ENCODE assay signal across 36 cellular contexts in the genomic region with DNA sequence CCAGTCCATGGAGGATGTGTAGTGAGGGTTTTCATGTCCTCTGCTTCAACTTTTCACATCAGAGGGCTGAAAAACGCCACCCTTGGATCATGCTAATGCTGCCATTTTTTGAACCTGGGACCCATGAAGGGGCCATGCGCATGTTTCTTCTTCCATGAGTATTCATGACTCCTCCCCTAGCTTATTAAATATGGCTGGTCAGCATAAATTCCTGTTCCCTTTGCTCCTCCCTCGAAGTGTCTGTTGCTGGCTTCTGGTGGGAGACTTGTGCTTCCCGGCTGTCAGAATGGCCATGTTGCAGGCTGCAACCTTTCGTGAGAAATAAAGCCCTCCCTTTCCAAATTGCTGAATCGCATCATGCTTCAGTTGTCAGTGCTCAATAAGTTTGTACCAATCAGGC.
"Had no signal": no experiment of that assay in that cellular context is flagged by ENCODE, and none has a peak within 500 bp of the region (broad histone marks: within the 10 kb centered on the region; RNA-seq: fewer than 3 reads in every experiment).

No MANE protein-coding gene starts in this region.

- H3K27me3 ChIP-seq: adrenal gland, body of pancreas, brain microvascular endothelial cell, breast epithelium had no signal

- FAIRE-seq: astrocyte, TTC549 had no signal

- H3K9me3 ChIP-seq: adrenal gland, body of pancreas, breast epithelium had no signal

- H3K4me1 ChIP-seq: adrenal gland, body of pancreas, breast epithelium had no signal

- H3K4me1 Mint-ChIP-seq: activated B cell treated with CpG ODN at 0.5 μM for 24 hours; activated CD4-positive, alpha-beta T cell treated with anti-CD3 and anti-CD28 coated beads, Interleukin-2, amount 10 ng/mL, durations not matched to agents 24 days and 14 days; activated naive CD8-positive, alpha-beta T cell treated with anti-CD3 and anti-CD28 coated beads for 36 hours; activated T-helper 17 cell treated with anti-CD3 and anti-CD28 coated beads, Interleukin-2, amount 50 U/mL, for 72 hours had no signal

- H3K9me3 Mint-ChIP-seq: activated B cell treated with CpG ODN at 0.5 μM for 24 hours; activated CD4-positive, alpha-beta memory T cell treated with anti-CD3 and anti-CD28 coated beads for 36 hours; activated CD4-positive, alpha-beta T cell treated with anti-CD3 and anti-CD28 coated beads, Interleukin-2, amount 10 ng/mL, durations not matched to agents 24 days and 14 days; activated CD8-positive, alpha-beta T cell treated with anti-CD3 and anti-CD28 coated beads for 36 hours; activated naive CD4-positive, alpha-beta T cell treated with anti-CD3 and anti-CD28 coated beads for 36 hours; activated naive CD4-positive, alpha-beta T cell treated with anti-CD3 and anti-CD28 coated beads, Interleukin-2, amount 50 U/mL, for 72 hours; activated naive CD8-positive, alpha-beta T cell treated with anti-CD3 and anti-CD28 coated beads for 36 hours; activated T-cell treated with anti-CD3 and anti-CD28 coated beads, Interleukin-2, amount 50 U/mL, for 4 hours; activated T-helper 1 cell treated with anti-CD3 and anti-CD28 coated beads, Interleukin-12 subunit alpha, Interleukin-12 subunit beta, Interleukin-2, Interleukin-4 antibody, amounts not matched to agents 30 ng/mL and 10 ng/mL and 1 ng/mL, durations not matched to agents 14 hours and 24 hours and 36 hours; activated T-helper 17 cell treated with anti-CD3 and anti-CD28 coated beads, Interleukin-2, amount 50 U/mL, for 72 hours; T-helper 1 cell treated with Interleukin-12 subunit alpha and Interleukin-12 subunit beta and Interleukin-4 antibody, amounts not matched to agents 30 μg/mL and 1 μg/mL, for 36 hours; T-helper 2 cell treated with Interferon-gamma antibody and Interleukin-4, amounts not matched to agents 5 μg/mL and 100 μg/mL, for 36 hours had no signal

- H3K4me3 ChIP-seq: adrenal gland, body of pancreas, breast epithelium had no signal

- H3K36me3 ChIP-seq: adrenal gland, brain microvascular endothelial cell, breast epithelium had no signal

- DNase-seq: activated B cell treated with CpG ODN at 0.5 μM for 24 hours; activated CD4-positive, alpha-beta memory T cell treated with anti-CD3 and anti-CD28 coated beads for 36 hours; activated CD4-positive, alpha-beta T cell treated with anti-CD3 and anti-CD28 coated beads for 4 hours; activated CD4-positive, alpha-beta T cell treated with anti-CD3 and anti-CD28 coated beads, Interleukin-2, amount 10 ng/mL, durations not matched to agents 24 days and 14 days; activated CD4-positive, alpha-beta T cell treated with anti-CD3 and anti-CD28 coated beads, Interleukin-2, amount 50 U/mL, for 1 hour; activated CD4-positive, alpha-beta T cell treated with anti-CD3 and anti-CD28 coated beads, Interleukin-2, amount 50 U/mL, for 4 hours; activated CD4-positive, CD25-positive, alpha-beta regulatory T cell treated with anti-CD3 and anti-CD28 coated beads, Interleukin-2, amount 50 U/mL, for 72 hours; activated CD8-positive, alpha-beta memory T cell treated with anti-CD3 and anti-CD28 coated beads, Interleukin-2, amount 50 U/mL, for 4 hours; activated CD8-positive, alpha-beta T cell treated with anti-CD3 and anti-CD28 coated beads for 36 hours; activated effector memory CD4-positive, alpha-beta T cell treated with anti-CD3 and anti-CD28 coated beads, Interleukin-2, amount 50 U/mL, for 16 hours; activated gamma-delta T cell treated with Interleukin-2 at 50 U/mL for 16 hours; activated naive CD4-positive, alpha-beta T cell; activated naive CD4-positive, alpha-beta T cell treated with anti-CD3 and anti-CD28 coated beads for 36 hours; activated naive CD4-positive, alpha-beta T cell treated with anti-CD3 and anti-CD28 coated beads, Interleukin-2, amount 50 U/mL, for 16 hours; activated naive CD8-positive, alpha-beta T cell treated with anti-CD3 and anti-CD28 coated beads for 36 hours; activated T-cell treated with anti-CD3 and anti-CD28 coated beads for 4 hours; activated T-cell treated with anti-CD3 and anti-CD28 coated beads, Interleukin-2, amount 50 U/mL, for 1 hour; activated T-cell treated with anti-CD3 and anti-CD28 coated beads, Interleukin-2, amount 50 U/mL, for 4 hours; activated T-cell treated with anti-CD3 and anti-CD28 coated beads, Interleukin-2, amount 50 U/mL, for 72 hours; adrenal gland; amniotic stem cell; aorta; body of pancreas; brain microvascular endothelial cell; central memory CD4-positive, alpha-beta T cell; T-helper 2 cell; T-helper 9 cell had no signal

- H3K27ac ChIP-seq: adrenal gland, body of pancreas, brain microvascular endothelial cell, breast epithelium, VCaP had no signal

- ATAC-seq: activated CD8-positive, alpha-beta T cell treated with anti-CD3 and anti-CD28 coated beads for 36 hours; activated naive CD4-positive, alpha-beta T cell treated with anti-CD3 and anti-CD28 coated beads, Interleukin-2, amount 50 U/mL, for 72 hours; activated T-cell treated with anti-CD3 and anti-CD28 coated beads, Interleukin-2, amount 50 U/mL, for 4 hours; activated T-cell treated with anti-CD3 and anti-CD28 coated beads, Interleukin-2, amount 50 U/mL, for 72 hours; activated T-helper 17 cell treated with anti-CD3 and anti-CD28 coated beads, Interleukin-2, amount 50 U/mL, for 72 hours; body of pancreas had no signal

- H3K27me3 Mint-ChIP-seq: activated B cell treated with CpG ODN at 0.5 μM for 24 hours; activated CD4-positive, alpha-beta memory T cell treated with anti-CD3 and anti-CD28 coated beads for 36 hours; activated CD4-positive, alpha-beta T cell treated with anti-CD3 and anti-CD28 coated beads, Interleukin-2, amount 10 ng/mL, durations not matched to agents 24 days and 14 days; activated naive CD8-positive, alpha-beta T cell treated with anti-CD3 and anti-CD28 coated beads for 36 hours had no signal

- H3K36me3 Mint-ChIP-seq: activated CD4-positive, alpha-beta memory T cell treated with anti-CD3 and anti-CD28 coated beads for 36 hours; activated naive CD4-positive, alpha-beta T cell treated with anti-CD3 and anti-CD28 coated beads, Interleukin-2, amount 50 U/mL, for 72 hours; activated naive CD8-positive, alpha-beta T cell treated with anti-CD3 and anti-CD28 coated beads for 36 hours had no signal

- H3K27ac Mint-ChIP-seq: activated B cell treated with CpG ODN at 0.5 μM for 24 hours; activated CD4-positive, alpha-beta memory T cell treated with anti-CD3 and anti-CD28 coated beads for 36 hours; activated CD4-positive, alpha-beta T cell treated with anti-CD3 and anti-CD28 coated beads, Interleukin-2, amount 10 ng/mL, durations not matched to agents 24 days and 14 days; activated CD8-positive, alpha-beta T cell treated with anti-CD3 and anti-CD28 coated beads for 36 hours; activated naive CD4-positive, alpha-beta T cell treated with anti-CD3 and anti-CD28 coated beads for 36 hours; activated naive CD4-positive, alpha-beta T cell treated with anti-CD3 and anti-CD28 coated beads, Interleukin-2, amount 50 U/mL, for 72 hours; activated naive CD8-positive, alpha-beta T cell treated with anti-CD3 and anti-CD28 coated beads for 36 hours; activated T-cell treated with anti-CD3 and anti-CD28 coated beads, Interleukin-2, amount 50 U/mL, for 72 hours; activated T-helper 1 cell treated with anti-CD3 and anti-CD28 coated beads, Interleukin-12 subunit alpha, Interleukin-12 subunit beta, Interleukin-2, Interleukin-4 antibody, amounts not matched to agents 30 ng/mL and 10 ng/mL and 1 ng/mL, durations not matched to agents 14 hours and 24 hours and 36 hours; activated T-helper 17 cell treated with anti-CD3 and anti-CD28 coated beads, Interleukin-2, amount 50 U/mL, for 72 hours; T-helper 1 cell treated with Interleukin-12 subunit alpha and Interleukin-12 subunit beta and Interleukin-4 antibody, amounts not matched to agents 30 μg/mL and 1 μg/mL, for 36 hours; T-helper 2 cell treated with Interferon-gamma antibody and Interleukin-4, amounts not matched to agents 5 μg/mL and 100 μg/mL, for 36 hours had no signal

- H3K4me3 Mint-ChIP-seq: activated B cell treated with CpG ODN at 0.5 μM for 24 hours; activated CD4-positive, alpha-beta memory T cell treated with anti-CD3 and anti-CD28 coated beads for 36 hours; activated CD4-positive, alpha-beta T cell treated with anti-CD3 and anti-CD28 coated beads, Interleukin-2, amount 10 ng/mL, durations not matched to agents 24 days and 14 days; activated CD8-positive, alpha-beta T cell treated with anti-CD3 and anti-CD28 coated beads for 36 hours; activated naive CD4-positive, alpha-beta T cell treated with anti-CD3 and anti-CD28 coated beads for 36 hours; activated naive CD8-positive, alpha-beta T cell treated with anti-CD3 and anti-CD28 coated beads for 36 hours; activated T-cell treated with anti-CD3 and anti-CD28 coated beads, Interleukin-2, amount 50 U/mL, for 4 hours; activated T-cell treated with anti-CD3 and anti-CD28 coated beads, Interleukin-2, amount 50 U/mL, for 72 hours; activated T-helper 1 cell treated with anti-CD3 and anti-CD28 coated beads, Interleukin-12 subunit alpha, Interleukin-12 subunit beta, Interleukin-2, Interleukin-4 antibody, amounts not matched to agents 30 ng/mL and 10 ng/mL and 1 ng/mL, durations not matched to agents 14 hours and 24 hours and 36 hours; activated T-helper 17 cell treated with anti-CD3 and anti-CD28 coated beads, Interleukin-2, amount 50 U/mL, for 72 hours; T-helper 1 cell treated with Interleukin-12 subunit alpha and Interleukin-12 subunit beta and Interleukin-4 antibody, amounts not matched to agents 30 μg/mL and 1 μg/mL, for 36 hours; T-helper 2 cell treated with Interferon-gamma antibody and Interleukin-4, amounts not matched to agents 5 μg/mL and 100 μg/mL, for 36 hours had no signal
